16 cellular contexts compared by ENCODE assay signal in genomic region chr10:16866861-16867260, GRCh38.
"Had no signal": no experiment of that assay in that cellular context is flagged by ENCODE, and none has a peak within 500 bp of the region (broad histone marks: within the 10 kb centered on the region; RNA-seq: fewer than 3 reads in every experiment).

No MANE protein-coding gene starts in this region.

- H3K9me3 ChIP-seq: heart left ventricle, right atrium auricular region, sigmoid colon, stomach, thoracic aorta had no signal

- H3K36me3 ChIP-seq: heart left ventricle, right atrium auricular region, sigmoid colon, stomach, thoracic aorta had no signal

- DNase-seq: cortex of kidney; dorsolateral prefrontal cortex; effector CD8-positive, alpha-beta T cell; heart left ventricle; hypothalamus; naive thymus-derived CD8-positive, alpha-beta T cell; posterior cingulate gyrus; sigmoid colon; stimulated activated CD4-positive, alpha-beta T cell treated with anti-CD3 and anti-CD28 coated beads, Interleukin-12 subunit alpha, Interleukin-12 subunit beta, amount 100 ng/mL, for 4 hours; stimulated activated naive CD4-positive, alpha-beta T cell; stomach; substantia nigra; trophoblast cell had no signal

- H3K27ac ChIP-seq: dorsolateral prefrontal cortex, heart left ventricle, right atrium auricular region, sigmoid colon, skin epidermis, stomach, thoracic aorta had no signal

- H3K4me3 ChIP-seq: dorsolateral prefrontal cortex, heart left ventricle, right atrium auricular region, sigmoid colon, skin epidermis, stomach, thoracic aorta had no signal

- ATAC-seq: heart left ventricle; naive thymus-derived CD8-positive, alpha-beta T cell had no signal

- H3K4me1 ChIP-seq: heart left ventricle, right atrium auricular region, sigmoid colon, stomach had no signal

- H3K27me3 ChIP-seq: heart left ventricle, right atrium auricular region, sigmoid colon, stomach had no signal
